Comparison of ENCODE assay signal across 8 cellular contexts in genomic region chr13:21670883-21671792, GRCh38. TPM values are rescaled to one million over a fixed set of nuclear protein-coding genes. Genes with fewer than 3 reads are reported as not detected.
A peak's percentile ranks its signal among the peaks of the same experiment; 100 is the strongest.
DNase-seq lines count a peak whose midpoint lies in the region; ATAC-seq and TF ChIP-seq lines count a peak whose summit lies in the region.

Gene FGF9, plus strand, starts transcription at chr13:21671073. Its CDS starts 840 bp downstream, at chr13:21671913.

- TF ChIP-seq CTCF in KMS-11 (conservative IDR thresholded peaks at IDR 0.05; ENCODE audit: low read depth, low read length), result no peak
- TF ChIP-seq CTCF in ovary (IDR thresholded peaks at IDR 0.05), result no peak
- TF ChIP-seq CTCF in transverse colon (IDR thresholded peaks at IDR 0.05), result peak in 1 of 5 experiments; percentile 29

- no peak for TF ChIP-seq EP300 in ovary (IDR thresholded peaks at IDR 0.05)
- no peak for TF ChIP-seq EP300 in transverse colon (IDR thresholded peaks at IDR 0.05; ENCODE audit: low read depth)

- H3K36me3 ChIP-seq in ES-I3 (ENCODE audit: insufficient read depth, low read length) (no peaks in the 10 kb centered on the region), KMS-11 (ENCODE audit: insufficient read depth) (no peaks in the 10 kb centered on the region), ovary (no peaks in the 10 kb centered on the region), transverse colon (no peaks in the 10 kb centered on the region)

- H3K27me3 ChIP-seq in KMS-11 (ENCODE audit: insufficient read depth, low read depth), result peaks cover 9% of the 10 kb centered on the region; the same call in 1 of the 2 replicates
- H3K27me3 ChIP-seq in ovary, result no peaks in the 10 kb centered on the region
- H3K27me3 ChIP-seq in transverse colon, result peaks cover 68% of the 10 kb centered on the region

- H3K4me3 ChIP-seq in KMS-11 (IDR thresholded peaks at IDR 0.05; ENCODE audit: insufficient read depth, low read depth, low read length) (no peak within 1 kb of the TSS), ovary (peak within 1 kb of the TSS; percentile 42), transverse colon (peak within 1 kb of the TSS; percentile 47 to 86 (median 58))

- H3K27ac ChIP-seq in KMS-11 (peak within 1 kb of the TSS; percentile 72), ovary (peak within 1 kb of the TSS; percentile 41 to 66), transverse colon (peak within 1 kb of the TSS; percentile 69 to 80 (median 74))

- in situ Hi-C loops in transverse colon (cut with MboI; ENCODE audit: low pct_ligation_motif_present in 1 of 4, low pct_unique_long_range_greater_than_20kb in 1 of 4, low sequenced_read_pairs in 3 of 4), result no loop called here

- ATAC-seq in GM21723 (IDR thresholded peaks at IDR 0.05; ENCODE audit: unreplicated experiment), result peak; percentile 75

- H3K27me3 Mint-ChIP-seq in activated naive CD4-positive, alpha-beta T cell treated with anti-CD3 and anti-CD28 coated beads, Interleukin-2, amount 10 ng/mL, durations not matched to agents 7 days and 5 days, result peaks cover 95% of the 10 kb centered on the region

- peak within 1 kb of the TSS; percentile 82 for H3K4me3 Mint-ChIP-seq in activated naive CD4-positive, alpha-beta T cell treated with anti-CD3 and anti-CD28 coated beads, Interleukin-2, amount 10 ng/mL, durations not matched to agents 7 days and 5 days

- H3K79me2 ChIP-seq in KMS-11 (ENCODE audit: insufficient read depth, low read depth), result no peaks in the 10 kb centered on the region

- WGBS in ovary, 3 donors, result 0% methylated on average over 53 to 62 of the region's 62 CpGs
- 0 to 1% methylated on average over 3 to 60 of the region's 62 CpGs for WGBS in transverse colon (ENCODE audit: low coverage in 1 of 2), 2 donors

- peak within 1 kb of the TSS; percentile 83; the same call in 1 of the 2 replicates for H2AFZ ChIP-seq in KMS-11 (ENCODE audit: low read depth)

- H3K4me1 ChIP-seq in ES-I3 (ENCODE audit: insufficient read depth, low read length), result peaks cover 5% of the 10 kb centered on the region; the same call in 1 of the 2 replicates
- H3K4me1 ChIP-seq in KMS-11 (ENCODE audit: low read depth, poor library complexity, severe bottlenecking), result peaks cover 29% of the 10 kb centered on the region
- peaks cover 9% of the 10 kb centered on the region for H3K4me1 ChIP-seq in ovary (ENCODE audit: insufficient read depth)
- peaks cover 0 to 66% (median 56%) of the 10 kb centered on the region in 4 donors for H3K4me1 ChIP-seq in transverse colon

- H4K20me1 ChIP-seq in KMS-11 (ENCODE audit: insufficient read depth), result no peaks in the 10 kb centered on the region

- no peaks in the 10 kb centered on the region for H3K36me3 Mint-ChIP-seq in activated naive CD4-positive, alpha-beta T cell treated with anti-CD3 and anti-CD28 coated beads, Interleukin-2, amount 10 ng/mL, durations not matched to agents 7 days and 5 days

- H3K9me3 ChIP-seq in ES-I3 (ENCODE audit: control insufficient read depth, insufficient read depth, low read length) (no peaks in the 10 kb centered on the region), ovary (no peaks in the 10 kb centered on the region), transverse colon (no peaks in the 10 kb centered on the region)

- intact Hi-C loops in head of caudate nucleus (cut with DNase I) (no loop called here), ovary (cut with DNase I) (no loop called here), transverse colon (cut with DNase I; ENCODE audit: low total_unique reads) (no loop called here)

- no peaks in the 10 kb centered on the region for H3K9me3 Mint-ChIP-seq in activated naive CD4-positive, alpha-beta T cell treated with anti-CD3 and anti-CD28 coated beads, Interleukin-2, amount 10 ng/mL, durations not matched to agents 7 days and 5 days

- no peak for TF ChIP-seq POLR2A in ovary (IDR thresholded peaks at IDR 0.05)
- peak; percentile 55 for TF ChIP-seq POLR2A in transverse colon (IDR thresholded peaks at IDR 0.05)

- CTCF ChIA-PET in activated naive CD4-positive, alpha-beta T cell treated with anti-CD3 and anti-CD28 coated beads, Interleukin-2, amount 10 ng/mL, durations not matched to agents 7 days and 5 days (lab: Charles Lee), result no interaction called here

- H3K9ac ChIP-seq in ES-I3 (ENCODE audit: low read depth, low read length) (peak within 1 kb of the TSS; percentile 91), KMS-11 (peak within 1 kb of the TSS; percentile 78)

- DNase-seq in SHP77 treated with DMSO at 0.1 percent for 48 hours (lab: John Stamatoyannopoulos, UW) (peak; percentile 75), head of caudate nucleus (peak in 41 of 42 donors; percentile 54 to 91 (median 82)), ovary (peak; percentile 50 to 74 (median 68)), transverse colon (peak; percentile 87)
- DNase-seq in activated naive CD4-positive, alpha-beta T cell treated with anti-CD3 and anti-CD28 coated beads, Interleukin-2, amount 10 ng/mL, durations not matched to agents 7 days and 5 days, result peak; percentile 84

- H3K4me1 Mint-ChIP-seq in activated naive CD4-positive, alpha-beta T cell treated with anti-CD3 and anti-CD28 coated beads, Interleukin-2, amount 10 ng/mL, durations not matched to agents 7 days and 5 days, result peaks cover 55% of the 10 kb centered on the region

- H3K27ac Mint-ChIP-seq in activated naive CD4-positive, alpha-beta T cell treated with anti-CD3 and anti-CD28 coated beads, Interleukin-2, amount 10 ng/mL, durations not matched to agents 7 days and 5 days, result peak within 1 kb of the TSS; percentile 72

- H3K4me2 ChIP-seq in KMS-11, result peak within 1 kb of the TSS; percentile 66

RNA-seq across cellular contexts. Expression of gene FGF9, which starts in this region (rescaled TPM):
- total RNA-seq in ovary, result 1 to 10 TPM in 3 of 7 donors, under 1 TPM in 4; 0.15 to 2.8 (median 0.81) TPM
- polyA plus RNA-seq in ovary, result 1 to 10 TPM in 1 of 2 donors, under 1 TPM in 1; 0.18 to 1.5 TPM
- total RNA-seq in transverse colon, result 1 to 10 TPM in 2 of 4 donors, under 1 TPM in 1, not detected in 1; 0.27 to 1.8 (median 1.4) TPM
